In genomic region chr15:20581261-20582108, GRCh38 we compare ENCODE assay signal across 17 cellular contexts. TPM values are rescaled to one million over a fixed set of nuclear protein-coding genes. Genes with fewer than 3 reads are reported as not detected.
"Had no signal": no experiment of that assay in that cellular context is flagged by ENCODE, and none has a peak within 500 bp of the region (broad histone marks: within the 10 kb centered on the region; RNA-seq: fewer than 3 reads in every experiment).

No MANE protein-coding gene starts in this region.

RNA-seq across cellular contexts. Expression of gene GOLGA6L6, which starts 39.9 kb away (rescaled TPM):
- total RNA-seq: dermis microvascular lymphatic vessel endothelial cell, foreskin keratinocyte, gastroesophageal sphincter, heart left ventricle, kidney epithelial cell, left cardiac atrium, left ventricle myocardium inferior, lung, natural killer cell, occipital lobe, ovary, posterior vena cava, sciatic nerve, smooth muscle cell, uterus had no signal
- polyA plus RNA-seq: esophagus, foreskin keratinocyte, heart left ventricle, lung, neural cell, ovary, smooth muscle cell had no signal
